Comparison of ENCODE assay signal across 12 cellular contexts in genomic region chr4:186781032-186781917, GRCh38. TPM values are rescaled to one million over a fixed set of nuclear protein-coding genes. Genes with fewer than 3 reads are reported as not detected.
A peak's percentile ranks its signal among the peaks of the same experiment; 100 is the strongest.
DNase-seq lines count a peak whose midpoint lies in the region; ATAC-seq, FAIRE-seq and TF ChIP-seq lines count a peak whose summit lies in the region.
"Had no signal": no experiment of that assay in that cellular context is flagged by ENCODE, and none has a peak within 500 bp of the region (broad histone marks: within the 10 kb centered on the region; RNA-seq: fewer than 3 reads in every experiment).

No MANE protein-coding gene starts in this region.

- H3K18ac ChIP-seq in H1 (ENCODE audit: extremely low read depth, low read length) (no peak overlapping the region), mesendoderm (ENCODE audit: low read length) (no peak overlapping the region)

- TF ChIP-seq RAD21 in H1 (IDR thresholded peaks at IDR 0.05 in 1 of 2, conservative IDR thresholded peaks at IDR 0.05 in 1 of 2; ENCODE audit: low read depth in 2 of 2, low read length in 2 of 2) = no peak

- H3K27ac ChIP-seq in H1 (ENCODE audit: low read depth, low read length) = no peak overlapping the region
- no peak overlapping the region for H3K27ac ChIP-seq in mesendoderm (ENCODE audit: low read depth, low read length)
- no peak overlapping the region for H3K27ac ChIP-seq in lower lobe of right lung
- H3K27ac ChIP-seq: right atrium auricular region had no signal

- intact Hi-C loops in lower lobe of right lung (cut with DNase I) = no loop called here

- H4K91ac ChIP-seq in H1 (replicated peaks; ENCODE audit: insufficient read length, low read length) = no peak overlapping the region

- H2BK5ac ChIP-seq in H1 (ENCODE audit: low read depth, low read length) (no peak overlapping the region), mesendoderm (ENCODE audit: low read length) (no peak overlapping the region)

- H3K9me3 ChIP-seq in H1 (ENCODE audit: insufficient read depth in 2 of 2, low read depth in 1 of 2, low read length in 1 of 2) (no peaks in the 10 kb centered on the region), lower lobe of right lung (no peaks in the 10 kb centered on the region)
- H3K9me3 ChIP-seq: right atrium auricular region had no signal

- no peak overlapping the region for H2BK120ac ChIP-seq in H1 (replicated peaks; ENCODE audit: low read depth, low read length)
- no peak overlapping the region for H2BK120ac ChIP-seq in mesendoderm (ENCODE audit: low read depth, low read length)

- H2BK15ac ChIP-seq in H1 (ENCODE audit: low read length) (no peak overlapping the region), mesendoderm (replicated peaks; ENCODE audit: low read depth) (no peak overlapping the region)

- CTCF ChIA-PET in H1 (lab: Charles Lee; ENCODE audit: partially characterized antibody) = no interaction called here

- H3K14ac ChIP-seq in H1 (ENCODE audit: insufficient read length) = no peak overlapping the region

- H3K4me3 ChIP-seq in H1 (ENCODE audit: extremely low read depth in 1 of 4, insufficient read depth in 2 of 4, low read depth in 3 of 4, low read length in 4 of 4) = no peak overlapping the region
- no peak overlapping the region for H3K4me3 ChIP-seq in mesendoderm (ENCODE audit: low read length)
- H3K4me3 ChIP-seq in lower lobe of right lung = no peak overlapping the region
- H3K4me3 ChIP-seq: right atrium auricular region had no signal

- TF ChIP-seq EP300 in H1 (IDR thresholded peaks at IDR 0.05; ENCODE audit: borderline replicate concordance in 1 of 2, low read depth in 2 of 2, low read length in 2 of 2) = no peak

- H3K4me2 ChIP-seq in H1 (ENCODE audit: insufficient read depth in 1 of 2, low read depth in 2 of 2, low read length in 2 of 2) (no peak overlapping the region), mesendoderm (ENCODE audit: low read length) (no peak overlapping the region)

- H3K27me3 ChIP-seq in H1 (replicated peaks in 1 of 4; ENCODE audit: control insufficient read depth in 3 of 4, extremely low read depth in 1 of 4, insufficient read depth in 3 of 4, low read length in 3 of 4) (no peaks in the 10 kb centered on the region), mesendoderm (ENCODE audit: insufficient read depth, low read length, poor library complexity) (no peaks in the 10 kb centered on the region), lower lobe of right lung (ENCODE audit: low read depth) (no peaks in the 10 kb centered on the region)
- H3K27me3 ChIP-seq: right atrium auricular region had no signal

- H3K23ac ChIP-seq in H1 (ENCODE audit: insufficient read length) (no peak overlapping the region), mesendoderm (ENCODE audit: low read length) (no peak overlapping the region)

- DNase-seq in Caki2 (ENCODE audit: low read depth) = peak; percentile 50
- peak; percentile 69 for DNase-seq in NCI-H226
- DNase-seq in H1 (ENCODE audit: low read depth in 1 of 2, low spot score in 2 of 2) = no peak
- peak; percentile 18 for DNase-seq in myocyte (ENCODE audit: low read depth)
- no peak for DNase-seq in SK-N-DZ (ENCODE audit: low spot score)
- no peak for DNase-seq in mesendoderm
- no peak for DNase-seq in NCI-H1092 treated with DMSO at 0.1 percent for 48 hours (lab: John Stamatoyannopoulos, UW)
- no peak for DNase-seq in lower lobe of right lung
- DNase-seq: activated CD8-positive, alpha-beta T cell treated with anti-CD3 and anti-CD28 coated beads for 36 hours; activated gamma-delta T cell had no signal

- WGBS in H1 (ENCODE audit: extremely low coverage in 1 of 2, insufficient coverage in 1 of 2, insufficient read length in 1 of 2, insufficient replicate concordance in 2 of 2, low coverage in 1 of 2, low lambda C conversion rate in 2 of 2, missing lambda C conversion rate in 1 of 2), 2 experiments = 94% methylated on average over 6 of the region's 6 CpGs; no CpG with 5 or more reads in 1 of the 2 experiments
- WGBS in mesendoderm (ENCODE audit: extremely low coverage, insufficient coverage, low lambda C conversion rate) = no CpG with 5 or more reads among the region's 6 CpGs

- H3K79me2 ChIP-seq in H1 (ENCODE audit: control insufficient read depth in 1 of 2, insufficient read depth in 2 of 2, low read length in 2 of 2) (no peaks in the 10 kb centered on the region), mesendoderm (ENCODE audit: control insufficient read depth, insufficient read depth, low read length) (no peaks in the 10 kb centered on the region)

- no peaks in the 10 kb centered on the region for H3K23me2 ChIP-seq in H1 (ENCODE audit: low read depth, low read length)

- H4K20me1 ChIP-seq in H1 (replicated peaks in 1 of 2; ENCODE audit: control insufficient read depth in 1 of 2, insufficient read depth in 2 of 2, low read length in 2 of 2) = no peaks in the 10 kb centered on the region

- H3K79me1 ChIP-seq in H1 (ENCODE audit: low read depth, low read length) (no peaks in the 10 kb centered on the region), mesendoderm (ENCODE audit: low read length) (no peaks in the 10 kb centered on the region)

- TF ChIP-seq CTCF in H1 (IDR thresholded peaks at IDR 0.05; ENCODE audit: control extremely low read depth in 1 of 3, insufficient read depth in 1 of 3, low read depth in 1 of 3, low read length in 3 of 3) = no peak
- TF ChIP-seq CTCF in lower lobe of right lung (IDR thresholded peaks at IDR 0.05) = no peak

- no peak overlapping the region for H2BK20ac ChIP-seq in H1 (ENCODE audit: low read length)

- no peak for TF ChIP-seq POLR2A in H1 (IDR thresholded peaks at IDR 0.05; ENCODE audit: control extremely low read depth in 1 of 2, low read depth in 2 of 2, low read length in 2 of 2)

- FAIRE-seq in H1 (lab: Jason Lieb, UNC) = no peak

- H4K5ac ChIP-seq in H1 (ENCODE audit: insufficient read length, low read depth, low read length) (no peak overlapping the region), mesendoderm (ENCODE audit: low read length) (no peak overlapping the region)

- H3K4me1 ChIP-seq in H1 (replicated peaks in 1 of 4; ENCODE audit: control insufficient read depth in 3 of 4, insufficient read depth in 4 of 4, low read length in 3 of 4) = no peaks in the 10 kb centered on the region; a peak in 1 of 7 replicates
- H3K4me1 ChIP-seq in mesendoderm (ENCODE audit: control insufficient read depth, low read depth, low read length) = no peaks in the 10 kb centered on the region
- H3K4me1 ChIP-seq in lower lobe of right lung = no peaks in the 10 kb centered on the region
- H3K4me1 ChIP-seq: right atrium auricular region had no signal

- H2AFZ ChIP-seq in H1 (ENCODE audit: low read length) = 0 out of 2 replicates have a peak overlapping the region, but pooled peaks have one; percentile 5

- H3K4ac ChIP-seq in H1 (replicated peaks; ENCODE audit: insufficient read length, low read depth, low read length) = no peak overlapping the region
- no peak overlapping the region for H3K4ac ChIP-seq in mesendoderm (ENCODE audit: low read depth, low read length)

- ATAC-seq in lower lobe of right lung = no peak
- ATAC-seq: activated CD8-positive, alpha-beta T cell treated with anti-CD3 and anti-CD28 coated beads for 36 hours had no signal

- POLR2A ChIA-PET in H1 (lab: Charles Lee; ENCODE audit: partially characterized antibody) = no interaction called here

- H3K9ac ChIP-seq in H1 (replicated peaks in 1 of 4; ENCODE audit: extremely low read depth in 1 of 4, low read depth in 3 of 4, low read length in 3 of 4) (no peak overlapping the region), mesendoderm (ENCODE audit: low read length) (no peak overlapping the region)

- H2AK5ac ChIP-seq in H1 (ENCODE audit: low read depth, low read length) = no peak overlapping the region
- H2AK5ac ChIP-seq in mesendoderm (ENCODE audit: low read length) = no peak overlapping the region

- H3K56ac ChIP-seq in H1 (replicated peaks; ENCODE audit: insufficient read length, low read depth, low read length) = no peak overlapping the region
- no peak overlapping the region for H3K56ac ChIP-seq in mesendoderm (ENCODE audit: low read length)

- H3K36me3 ChIP-seq in H1 (ENCODE audit: control insufficient read depth in 2 of 4, insufficient read depth in 4 of 4, low read length in 3 of 4) (no peaks in the 10 kb centered on the region), mesendoderm (ENCODE audit: control insufficient read depth, insufficient read depth, low read length) (no peaks in the 10 kb centered on the region), lower lobe of right lung (no peaks in the 10 kb centered on the region)
- H3K36me3 ChIP-seq: right atrium auricular region had no signal

- in situ Hi-C loops in Caki2 (cut with HindIII; ENCODE audit: low pct_unique_long_range_greater_than_20kb, low sequenced_read_pairs) = no loop called here

- H2BK12ac ChIP-seq in H1 (ENCODE audit: low read depth, low read length) = no peak overlapping the region

- H4K8ac ChIP-seq in H1 (ENCODE audit: extremely low read depth, insufficient read depth, low read length) (no peak overlapping the region), mesendoderm (ENCODE audit: low read depth, low read length) (no peak overlapping the region)

TF ChIP-seq in H1, 55 proteins besides CTCF, POLR2A, EP300 and RAD21:
- TF ChIP-seq POLR2AphosphoS5 (IDR thresholded peaks at IDR 0.05; ENCODE audit: low read depth, low read length) = no peak

RNA-seq across cellular contexts. Expression of gene FAT1, which starts 57.6 kb away (rescaled TPM):
- 107 and 110 TPM in 2 replicates for total RNA-seq in Caki2 (2014; rRNA removed; shearing (Covaris generic); ENCODE audit: low replicate concordance)
- total RNA-seq in H1 (2021; fragmentation: NEBNext Ultra II Directional; extraction: Animal tissue kit (Norgen Biotek cat#: 25700)) = 137 and 144 TPM in 2 replicates
- polyA plus RNA-seq in H1 (2011; rRNA removed) = 84.0 and 94.4 TPM in 2 replicates
- 74.4 TPM for polyA plus RNA-seq in H1 (2011; cell fraction: cytosol; rRNA removed)
- 371 TPM for polyA plus RNA-seq in H1 (2011; cell fraction: nucleus; rRNA removed)
- polyA plus RNA-seq in H1 (2012, experiment 1 of 2) = 73.7 to 125 TPM (median 95.6 TPM) in 4 replicates
- polyA plus RNA-seq in H1 (2012, experiment 2 of 2) = 10.8 TPM
- 93.1 TPM for polyA plus RNA-seq in H1 (2013, experiment 1 of 2)
- polyA plus RNA-seq in H1 (2013, experiment 2 of 2) = 69.3 TPM
- 977 and 1,176 TPM in 2 replicates for polyA minus RNA-seq in H1 (2011; rRNA and poly(A)+ RNA removed)
- 243 TPM for polyA minus RNA-seq in H1 (2011; cell fraction: cytosol; rRNA and poly(A)+ RNA removed)
- 409 TPM for polyA minus RNA-seq in H1 (2011; cell fraction: nucleus; rRNA and poly(A)+ RNA removed)
- 268 and 353 TPM in 2 replicates for total RNA-seq in myocyte
- 147 TPM for polyA plus RNA-seq in myocyte (2012)
- 9.6 and 10.0 TPM in 2 replicates for polyA plus RNA-seq in SK-N-DZ (2014; cell fraction: cytosol; rRNA removed)
- 5.1 and 7.0 TPM in 2 replicates for polyA plus RNA-seq in SK-N-DZ (2014; cell fraction: nucleus; rRNA removed)
- polyA plus RNA-seq in mesendoderm (2013, experiment 1 of 2) = 32.3 TPM
- 29.4 TPM for polyA plus RNA-seq in mesendoderm (2013, experiment 2 of 2)
- total RNA-seq in lower lobe of right lung = 106 TPM
- total RNA-seq: activated CD8-positive, alpha-beta T cell treated with anti-CD3 and anti-CD28 coated beads for 36 hours had no signal
- polyA plus RNA-seq: CD14-positive monocyte had no signal

Comparison
In these comparisons a context has a peak if more than half of its experiments do, and no peak if none do; other contexts are left out.
1. DNase-seq: peak in Caki2 (single experiment), NCI-H226 (single experiment) and myocyte (single experiment); none in H1 (0 of 2), SK-N-DZ (single experiment), mesendoderm (single experiment), NCI-H1092 treated with DMSO at 0.1 percent for 48 hours (single experiment) and lower lobe of right lung (single experiment).